Comparison of ENCODE assay signal across 24 cellular contexts in the genomic region with DNA sequence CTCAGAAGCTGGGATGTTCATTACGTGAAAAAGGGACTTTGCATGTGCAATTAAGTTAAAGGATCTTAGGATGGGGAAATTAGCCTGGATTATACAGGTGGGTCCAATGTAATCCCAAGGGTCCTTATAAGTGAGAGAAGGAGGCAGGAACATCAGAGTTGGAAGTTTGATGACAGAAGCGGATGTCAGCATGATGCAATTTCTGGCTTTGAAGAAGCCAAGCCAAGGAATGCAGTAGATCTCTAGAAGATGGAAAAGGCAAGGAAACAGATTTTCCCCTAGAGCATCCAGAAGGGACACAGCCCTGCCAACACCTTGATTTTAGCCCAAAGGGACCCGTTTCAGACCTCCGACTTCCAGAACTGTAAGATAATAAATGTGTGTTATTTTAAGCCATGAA.
"Had no signal": no experiment of that assay in that cellular context is flagged by ENCODE, and none has a peak within 500 bp of the region (broad histone marks: within the 10 kb centered on the region; RNA-seq: fewer than 3 reads in every experiment).

No MANE protein-coding gene starts in this region.

- ATAC-seq: gastrocnemius medialis, heart right ventricle, left cardiac atrium, left lung, left ventricle myocardium superior, lower lobe of right lung, mucosa of descending colon had no signal

- FAIRE-seq: colon, endothelial cell of umbilical vein, islet of Langerhans, keratinocyte had no signal

- H3K4me3 ChIP-seq: coronary artery, dorsolateral prefrontal cortex, esophagus squamous epithelium, gastrocnemius medialis, heart right ventricle, left lung, lower lobe of right lung, mucosa of descending colon had no signal

- H3K36me3 ChIP-seq: esophagus squamous epithelium, gastrocnemius medialis, heart right ventricle, left lung, lower lobe of right lung had no signal

- H3K27ac ChIP-seq: coronary artery, dorsolateral prefrontal cortex, esophagus squamous epithelium, gastrocnemius medialis, heart right ventricle, left lung, lower lobe of right lung had no signal

- DNase-seq: dermis blood vessel endothelial cell; dorsolateral prefrontal cortex; effector CD4-positive, alpha-beta T cell; effector memory CD4-positive, alpha-beta T cell; esophagus squamous epithelium; foreskin fibroblast; foreskin melanocyte; gastrocnemius medialis; glutamatergic neuron; head of caudate nucleus; heart right ventricle; hippocampal formation; left cardiac atrium; left lung; left ventricle myocardium superior; lower lobe of right lung; mesenchymal stem cell; mucosa of descending colon; naive B cell had no signal

- H3K27me3 ChIP-seq: gastrocnemius medialis had no signal

- H3K9me3 ChIP-seq: esophagus squamous epithelium, gastrocnemius medialis, heart right ventricle, left lung, lower lobe of right lung, mucosa of descending colon had no signal

- H3K4me1 ChIP-seq: esophagus squamous epithelium, gastrocnemius medialis, left lung, lower lobe of right lung had no signal
